ENCODE assay signal across 8 cellular contexts in the genomic region with DNA sequence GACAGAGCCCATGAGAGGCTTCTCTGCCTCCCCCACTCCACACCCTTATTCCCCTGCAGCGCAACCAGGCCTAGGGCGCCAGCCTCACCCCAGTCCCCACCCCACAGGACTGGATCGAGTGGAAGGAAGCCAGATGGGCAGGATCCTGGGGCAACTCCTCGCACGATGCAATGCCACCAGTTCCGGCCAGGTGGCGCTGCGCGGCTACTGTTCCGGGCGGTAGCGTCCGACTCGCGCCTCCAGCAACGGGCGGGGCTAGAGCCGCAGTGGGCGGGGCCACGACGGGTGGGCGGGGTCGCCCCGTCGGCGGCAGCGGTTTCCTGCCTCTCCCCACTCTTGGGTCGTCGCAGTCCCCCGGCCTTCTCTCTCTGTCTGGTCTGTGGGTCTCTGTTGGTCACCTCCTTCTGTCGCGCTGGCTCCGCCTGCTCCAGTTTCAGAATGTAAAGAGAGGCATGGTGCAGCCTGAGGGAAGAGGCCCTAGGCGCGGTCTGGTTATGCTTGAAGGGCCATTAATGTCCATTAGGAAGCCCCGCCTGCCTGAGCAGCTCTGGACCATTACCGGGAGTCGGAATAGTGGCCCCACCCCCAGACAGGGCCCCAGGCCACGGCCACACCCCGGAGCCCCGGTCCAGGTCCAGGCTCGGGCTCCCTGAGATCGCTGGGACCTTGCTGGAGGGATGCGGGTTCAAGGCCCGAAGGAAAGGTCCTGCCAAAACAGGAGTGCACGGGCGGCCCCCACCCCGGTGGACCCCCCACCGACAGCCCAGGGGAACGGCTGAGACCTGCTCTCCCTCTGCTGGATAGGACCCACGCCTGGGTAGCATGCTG. TPM values are rescaled to one million over a fixed set of nuclear protein-coding genes. Genes with fewer than 3 reads are reported as not detected.
DNase-seq lines count a peak whose midpoint lies in the region; ATAC-seq and TF ChIP-seq lines count a peak whose summit lies in the region.

No MANE protein-coding gene starts in this region.

- DNase-seq in AG09319 (ENCODE audit: extremely low read depth, low read depth) = peak; percentile 65
- DNase-seq in NOMO-1 treated with DMSO at 0.1 percent for 48 hours (lab: John Stamatoyannopoulos, UW; ENCODE audit: unreplicated experiment) = peak; percentile 76
- peak; percentile 69 for DNase-seq in activated CD8-positive, alpha-beta memory T cell treated with anti-CD3 and anti-CD28 coated beads, Interleukin-2, amount 50 U/mL, for 1 hour (ENCODE audit: extremely low read depth)
- DNase-seq in endothelial cell (ENCODE audit: low spot score) = peak; percentile 100
- DNase-seq in mesothelial cell of epicardium (ENCODE audit: low spot score in 2 of 2, unreplicated experiment in 2 of 2) = peak; percentile 95 to 98
- DNase-seq in stimulated activated CD8-positive, alpha-beta memory T cell treated with anti-CD3 and anti-CD28 coated beads, Interleukin-15, amount 100 ng/mL, for 4 hours (ENCODE audit: low read depth in 2 of 2) = peak; percentile 86 to 89

- H3K4me3 Mint-ChIP-seq in endothelial cell (ENCODE audit: unreplicated experiment) = peak overlapping the region; percentile 84
- H3K4me3 Mint-ChIP-seq in mesothelial cell of epicardium = peak overlapping the region; percentile 69

- TF ChIP-seq CTCF in AG09319 (IDR thresholded peaks at IDR 0.05; ENCODE audit: low read depth, low read length) = peak; percentile 84
- TF ChIP-seq CTCF in endothelial cell (IDR thresholded peaks at IDR 0.05; ENCODE audit: unreplicated experiment) = peak; percentile 98
- peak; percentile 99 for TF ChIP-seq CTCF in mesothelial cell of epicardium (IDR thresholded peaks at IDR 0.05; ENCODE audit: unreplicated experiment)

- H3K36me3 Mint-ChIP-seq in endothelial cell (ENCODE audit: low read depth, unreplicated experiment) = no peaks in the 10 kb centered on the region
- H3K36me3 Mint-ChIP-seq in mesothelial cell of epicardium = no peaks in the 10 kb centered on the region

- ATAC-seq in GM18873 (IDR thresholded peaks at IDR 0.05; ENCODE audit: low FRiP score, unreplicated experiment) = peak; percentile 71
- peak; percentile 76 for ATAC-seq in HG03521 (IDR thresholded peaks at IDR 0.05; ENCODE audit: unreplicated experiment)

- H3K4me1 Mint-ChIP-seq in endothelial cell (ENCODE audit: unreplicated experiment) = peaks cover 8% of the 10 kb centered on the region
- peaks cover 26% of the 10 kb centered on the region for H3K4me1 Mint-ChIP-seq in mesothelial cell of epicardium

- H3K27ac Mint-ChIP-seq in endothelial cell (ENCODE audit: unreplicated experiment) (no peak overlapping the region), mesothelial cell of epicardium (peak overlapping the region; percentile 74)

- no peaks in the 10 kb centered on the region for H3K9me3 Mint-ChIP-seq in endothelial cell (ENCODE audit: unreplicated experiment)
- H3K9me3 Mint-ChIP-seq in mesothelial cell of epicardium = no peaks in the 10 kb centered on the region

- H3K27me3 Mint-ChIP-seq in endothelial cell (ENCODE audit: unreplicated experiment) = peaks cover 26% of the 10 kb centered on the region
- peaks cover 39% of the 10 kb centered on the region for H3K27me3 Mint-ChIP-seq in mesothelial cell of epicardium (ENCODE audit: low read depth)

RNA-seq across cellular contexts. Expression of a gene that starts 3.4 kb away (rescaled TPM):
- total RNA-seq in endothelial cell (ENCODE audit: unreplicated experiment) = 78.8 TPM
- 48.1 to 55.1 TPM (median 51.3 TPM) in 3 replicates for total RNA-seq in mesothelial cell of epicardium

RNA-seq across cellular contexts. Expression of a gene that starts 3.7 kb away (rescaled TPM):
- 0.82 TPM for total RNA-seq in endothelial cell (ENCODE audit: unreplicated experiment)
- 14.0 to 16.1 TPM (median 15.4 TPM) in 3 replicates for total RNA-seq in mesothelial cell of epicardium

RNA-seq across cellular contexts. Expression of a gene that starts 13.7 kb away (rescaled TPM):
- total RNA-seq in endothelial cell (ENCODE audit: unreplicated experiment) = 34.4 TPM
- total RNA-seq in mesothelial cell of epicardium = 50.6 to 52.7 TPM (median 52.7 TPM) in 3 replicates

RNA-seq across cellular contexts. Expression of a gene that starts 24.3 kb away (rescaled TPM):
- total RNA-seq in endothelial cell (ENCODE audit: unreplicated experiment) (25.6 TPM), mesothelial cell of epicardium (27.6 to 31.1 TPM (median 29.7 TPM) in 3 replicates)

RNA-seq across cellular contexts. Expression of a gene that starts 24.5 kb away (rescaled TPM):
- total RNA-seq in endothelial cell (ENCODE audit: unreplicated experiment) (180 TPM), mesothelial cell of epicardium (242 to 250 TPM (median 243 TPM) in 3 replicates)

Comparison
In these comparisons a context has a peak if more than half of its experiments do, and no peak if none do; other contexts are left out.
1. Peak in every context shown above with its lines: DNase-seq and ATAC-seq.